Comparison of ENCODE assay signal across 12 cellular contexts in genomic region chr21:36212513-36212780, GRCh38.
"Had no signal": no experiment of that assay in that cellular context is flagged by ENCODE, and none has a peak within 500 bp of the region (broad histone marks: within the 10 kb centered on the region; RNA-seq: fewer than 3 reads in every experiment).

No MANE protein-coding gene starts in this region.

- H3K27me3 ChIP-seq: pancreas, tibial artery, vagina had no signal

- H3K27ac ChIP-seq: pancreas, tibial artery, vagina had no signal

- H3K9me3 ChIP-seq: pancreas, tibial artery, vagina had no signal

- ATAC-seq: activated CD8-positive, alpha-beta T cell treated with anti-CD3 and anti-CD28 coated beads, Interleukin-2, amount 10 ng/mL, durations not matched to agents 7 days and 5 days; left colon; pancreas; WTC11 had no signal

- H3K36me3 ChIP-seq: pancreas, vagina had no signal

- H3K4me1 ChIP-seq: tibial artery, vagina had no signal

- DNase-seq: activated CD4-positive, alpha-beta T cell treated with anti-CD3 and anti-CD28 coated beads for 48 hours; activated CD8-positive, alpha-beta memory T cell treated with anti-CD3 and anti-CD28 coated beads, Interleukin-2, amount 50 U/mL, for 48 hours; activated CD8-positive, alpha-beta T cell treated with anti-CD3 and anti-CD28 coated beads, Interleukin-2, amount 10 ng/mL, durations not matched to agents 7 days and 5 days; activated naive CD4-positive, alpha-beta T cell treated with anti-CD3 and anti-CD28 coated beads for 36 hours; dermis blood vessel endothelial cell; endodermal cell; left colon; nephron progenitor cell; pancreas; tibial artery had no signal

- H3K4me3 ChIP-seq: pancreas, tibial artery, vagina had no signal
